Comparison of ENCODE assay signal across 8 cellular contexts in genomic region chr19:11798391-11799296, GRCh38. TPM values are rescaled to one million over a fixed set of nuclear protein-coding genes. Genes with fewer than 3 reads are reported as not detected.
DNase-seq lines count a peak whose midpoint lies in the region; ATAC-seq and TF ChIP-seq lines count a peak whose summit lies in the region.

Gene ZNF491 (plus strand): TSS chr19:11798523. CDS start chr19:11805954, 7,431 bp downstream.

- POLR2A ChIA-PET in Panc1 (lab: Charles Lee) = interaction anchor here (0.6 kb wide), 2 partner anchors 58 to 437 kb away, joined by 3 to 11 read pairs; no protein-coding TSS in a partner anchor
- POLR2A ChIA-PET in naive thymus-derived CD8-positive, alpha-beta T cell (lab: Charles Lee) = interaction anchor here (0.9 to 2.6 kb wide), 12 partner anchors 9 to 358 kb away, joined by 3 to 15 read pairs (median 5); partner anchors contain the start of genes ZNF433, ZNF439, ZNF440 and ZNF441

- peak within 1 kb of the TSS; percentile 63 for H3K27ac ChIP-seq in Panc1 (ENCODE audit: low read length)

- H3K9me3 Mint-ChIP-seq in activated T-helper 1 cell treated with anti-CD3 and anti-CD28 coated beads, Interleukin-12 subunit alpha, Interleukin-12 subunit beta, Interleukin-2, Interleukin-4 antibody, amounts not matched to agents 30 ng/mL and 10 ng/mL and 1 ng/mL, durations not matched to agents 14 hours and 24 hours and 36 hours = peaks cover 15% of the 10 kb centered on the region
- H3K9me3 Mint-ChIP-seq in naive thymus-derived CD8-positive, alpha-beta T cell = peaks cover 0 to 10% (median 8%) of the 10 kb centered on the region in 9 donors
- H3K9me3 Mint-ChIP-seq in stimulated activated effector memory CD8-positive, alpha-beta T cell treated with anti-CD3 and anti-CD28 coated beads, Interleukin-12 subunit alpha, Interleukin-12 subunit beta, amount 100 ng/mL, for 72 hours = peaks cover 4% of the 10 kb centered on the region

- no peaks in the 10 kb centered on the region for H3K36me3 Mint-ChIP-seq in activated T-helper 1 cell treated with anti-CD3 and anti-CD28 coated beads, Interleukin-12 subunit alpha, Interleukin-12 subunit beta, Interleukin-2, Interleukin-4 antibody, amounts not matched to agents 30 ng/mL and 10 ng/mL and 1 ng/mL, durations not matched to agents 14 hours and 24 hours and 36 hours (ENCODE audit: low read depth)
- H3K36me3 Mint-ChIP-seq in naive thymus-derived CD8-positive, alpha-beta T cell = peaks cover 3 to 10% (median 8%) of the 10 kb centered on the region in 3 donors
- H3K36me3 Mint-ChIP-seq in stimulated activated effector memory CD8-positive, alpha-beta T cell treated with anti-CD3 and anti-CD28 coated beads, Interleukin-12 subunit alpha, Interleukin-12 subunit beta, amount 100 ng/mL, for 72 hours = no peaks in the 10 kb centered on the region

- BruUV-seq in Panc1 (replicated peaks; lab: Mats Ljungman, UMichigan) = no TSS peak

- TF ChIP-seq CTCF in Panc1 (IDR thresholded peaks at IDR 0.05) (peak; percentile 53), fibroblast of mammary gland (conservative IDR thresholded peaks at IDR 0.05; ENCODE audit: control insufficient read depth, insufficient read depth, low read depth, low read length) (no peak)

- peaks cover 8% of the 10 kb centered on the region for H3K4me1 ChIP-seq in Panc1 (ENCODE audit: control insufficient read depth, insufficient read depth, low read length)

- H3K27me3 Mint-ChIP-seq in activated T-helper 1 cell treated with anti-CD3 and anti-CD28 coated beads, Interleukin-12 subunit alpha, Interleukin-12 subunit beta, Interleukin-2, Interleukin-4 antibody, amounts not matched to agents 30 ng/mL and 10 ng/mL and 1 ng/mL, durations not matched to agents 14 hours and 24 hours and 36 hours (ENCODE audit: insufficient read depth) = no peaks in the 10 kb centered on the region
- no peaks in the 10 kb centered on the region for H3K27me3 Mint-ChIP-seq in naive thymus-derived CD8-positive, alpha-beta T cell

- peaks cover 14% of the 10 kb centered on the region for H3K4me1 Mint-ChIP-seq in activated T-helper 1 cell treated with anti-CD3 and anti-CD28 coated beads, Interleukin-12 subunit alpha, Interleukin-12 subunit beta, Interleukin-2, Interleukin-4 antibody, amounts not matched to agents 30 ng/mL and 10 ng/mL and 1 ng/mL, durations not matched to agents 14 hours and 24 hours and 36 hours (ENCODE audit: low read depth)
- peaks cover 12 to 19% (median 16%) of the 10 kb centered on the region in 4 donors for H3K4me1 Mint-ChIP-seq in naive thymus-derived CD8-positive, alpha-beta T cell
- peaks cover 15% of the 10 kb centered on the region for H3K4me1 Mint-ChIP-seq in stimulated activated effector memory CD8-positive, alpha-beta T cell treated with anti-CD3 and anti-CD28 coated beads, Interleukin-12 subunit alpha, Interleukin-12 subunit beta, amount 100 ng/mL, for 72 hours

- no peaks in the 10 kb centered on the region for H3K36me3 ChIP-seq in Panc1 (ENCODE audit: control insufficient read depth, insufficient read depth, low read length)

- in situ Hi-C loops in Panc1 (cut with HindIII; ENCODE audit: low pct_unique_long_range_greater_than_20kb, low sequenced_read_pairs) = no loop called here

- intact Hi-C loops in Panc1 (cut with micrococcal nuclease; ENCODE audit: unreplicated experiment) = loop anchor here (5.0 kb wide), 1 partner anchor 189 kb away; no protein-coding TSS in a partner anchor
- intact Hi-C loops in activated T-helper 1 cell treated with anti-CD3 and anti-CD28 coated beads, Interleukin-12 subunit alpha, Interleukin-12 subunit beta, Interleukin-2, Interleukin-4 antibody, amounts not matched to agents 30 ng/mL and 10 ng/mL and 1 ng/mL, durations not matched to agents 14 hours and 24 hours and 36 hours (cut with micrococcal nuclease) = loop anchor here (1.0 to 5.0 kb wide), 3 partner anchors 16 to 359 kb away; partner anchors contain the start of genes ZNF440 and ZNF625

- H3K9me3 ChIP-seq in Panc1 (ENCODE audit: control insufficient read depth, insufficient read depth, low read depth, low read length) = peaks cover 4% of the 10 kb centered on the region; the same call in 1 of the 2 replicates

- peak within 1 kb of the TSS; percentile 78 for H3K4me3 Mint-ChIP-seq in activated T-helper 1 cell treated with anti-CD3 and anti-CD28 coated beads, Interleukin-12 subunit alpha, Interleukin-12 subunit beta, Interleukin-2, Interleukin-4 antibody, amounts not matched to agents 30 ng/mL and 10 ng/mL and 1 ng/mL, durations not matched to agents 14 hours and 24 hours and 36 hours
- H3K4me3 Mint-ChIP-seq in naive thymus-derived CD8-positive, alpha-beta T cell = peak within 1 kb of the TSS; percentile 90 to 96 (median 94)
- H3K4me3 Mint-ChIP-seq in stimulated activated effector memory CD8-positive, alpha-beta T cell treated with anti-CD3 and anti-CD28 coated beads, Interleukin-12 subunit alpha, Interleukin-12 subunit beta, amount 100 ng/mL, for 72 hours = peak within 1 kb of the TSS; percentile 74

- H3K27ac Mint-ChIP-seq in activated T-helper 1 cell treated with anti-CD3 and anti-CD28 coated beads, Interleukin-12 subunit alpha, Interleukin-12 subunit beta, Interleukin-2, Interleukin-4 antibody, amounts not matched to agents 30 ng/mL and 10 ng/mL and 1 ng/mL, durations not matched to agents 14 hours and 24 hours and 36 hours = no peak within 1 kb of the TSS
- peak within 1 kb of the TSS; percentile 66 to 95 (median 92) for H3K27ac Mint-ChIP-seq in naive thymus-derived CD8-positive, alpha-beta T cell
- no peak within 1 kb of the TSS for H3K27ac Mint-ChIP-seq in stimulated activated effector memory CD8-positive, alpha-beta T cell treated with anti-CD3 and anti-CD28 coated beads, Interleukin-12 subunit alpha, Interleukin-12 subunit beta, amount 100 ng/mL, for 72 hours

- H3K27me3 ChIP-seq in Panc1 (ENCODE audit: control insufficient read depth, insufficient read depth, low read length) = no peaks in the 10 kb centered on the region

- peak; percentile 92 for DNase-seq in COR-L47 (lab: John Stamatoyannopoulos, UW)
- peak; percentile 90 for DNase-seq in HuH-7.5 (ENCODE audit: low spot score)
- peak; percentile 42 for DNase-seq in Panc1 (ENCODE audit: low read depth, low spot score)
- DNase-seq in activated T-helper 1 cell treated with anti-CD3 and anti-CD28 coated beads, Interleukin-12 subunit alpha, Interleukin-12 subunit beta, Interleukin-2, Interleukin-4 antibody, amounts not matched to agents 30 ng/mL and 10 ng/mL and 1 ng/mL, durations not matched to agents 14 hours and 24 hours and 36 hours (ENCODE audit: low spot score) = peak; percentile 63
- DNase-seq in fibroblast of mammary gland (ENCODE audit: low read depth) = peak; percentile 83
- peak; percentile 69 to 90 (median 79) for DNase-seq in naive thymus-derived CD8-positive, alpha-beta T cell
- DNase-seq in stimulated activated effector memory CD8-positive, alpha-beta T cell treated with anti-CD3 and anti-CD28 coated beads, Interleukin-12 subunit alpha, Interleukin-12 subunit beta, amount 100 ng/mL, for 72 hours (ENCODE audit: low spot score in 2 of 2) = peak; percentile 37 to 88

- ATAC-seq in GM21360 (IDR thresholded peaks at IDR 0.05; ENCODE audit: unreplicated experiment) = peak; percentile 89
- peak; percentile 99 for ATAC-seq in Panc1
- ATAC-seq in naive thymus-derived CD8-positive, alpha-beta T cell = peak; percentile 97
- ATAC-seq in stimulated activated effector memory CD8-positive, alpha-beta T cell treated with anti-CD3 and anti-CD28 coated beads, Interleukin-12 subunit alpha, Interleukin-12 subunit beta, amount 100 ng/mL, for 72 hours = peak; percentile 99

- CTCF ChIA-PET in Panc1 (lab: Charles Lee) = interaction anchor here (0.6 to 2.6 kb wide), 9 partner anchors 11 to 567 kb away, joined by 4 to 17 read pairs (median 6); partner anchors contain the start of genes ZNF440, ZNF442 and ZNF878

- H3K4me3 ChIP-seq in Panc1 (ENCODE audit: low read depth in 2 of 2, low read length in 2 of 2) (peak within 1 kb of the TSS; percentile 69 to 75), fibroblast of mammary gland (ENCODE audit: control insufficient read depth, low read depth, low read length) (peak within 1 kb of the TSS; percentile 78)

RNA-seq across cellular contexts. Expression of gene ZNF491, which starts in this region (rescaled TPM):
- 0.98 TPM for total RNA-seq in Panc1 (2021; ENCODE audit: unreplicated experiment)
- polyA plus RNA-seq in Panc1 (2012; ENCODE audit: insufficient read length) = 0.51 TPM
- 0.54 and 0.56 TPM in 2 replicates for total RNA-seq in activated T-helper 1 cell treated with anti-CD3 and anti-CD28 coated beads, Interleukin-12 subunit alpha, Interleukin-12 subunit beta, Interleukin-2, Interleukin-4 antibody, amounts not matched to agents 30 ng/mL and 10 ng/mL and 1 ng/mL, durations not matched to agents 14 hours and 24 hours and 36 hours
- total RNA-seq in naive thymus-derived CD8-positive, alpha-beta T cell = 1 to 10 TPM; 5.0 to 5.9 TPM
- polyA plus RNA-seq in naive thymus-derived CD8-positive, alpha-beta T cell = under 1 TPM; 0.11 to 0.69 (median 0.16) TPM

Comparison
In these comparisons a context has a peak if more than half of its experiments do, and no peak if none do; other contexts are left out.
1. Peak in every context shown above with its lines: DNase-seq, ATAC-seq, H3K4me3 ChIP-seq and H3K27ac ChIP-seq.
2. Peak in DNase-seq, ATAC-seq, H3K4me3 ChIP-seq and H3K27ac ChIP-seq in Panc1; RNA of the gene not detected or under 1 TPM.
3. Peak in DNase-seq in activated T-helper 1 cell treated with anti-CD3 and anti-CD28 coated beads, Interleukin-12 subunit alpha, Interleukin-12 subunit beta, Interleukin-2, Interleukin-4 antibody, amounts not matched to agents 30 ng/mL and 10 ng/mL and 1 ng/mL, durations not matched to agents 14 hours and 24 hours and 36 hours; RNA of the gene not detected or under 1 TPM.
4. DNase-seq: peak in every context shown above with its lines; median percentile 92 in COR-L47; 90 in HuH-7.5; 83 in fibroblast of mammary gland; 79 in naive thymus-derived CD8-positive, alpha-beta T cell; 63 in activated T-helper 1 cell treated with anti-CD3 and anti-CD28 coated beads, Interleukin-12 subunit alpha, Interleukin-12 subunit beta, Interleukin-2, Interleukin-4 antibody, amounts not matched to agents 30 ng/mL and 10 ng/mL and 1 ng/mL, durations not matched to agents 14 hours and 24 hours and 36 hours; 62 in stimulated activated effector memory CD8-positive, alpha-beta T cell treated with anti-CD3 and anti-CD28 coated beads, Interleukin-12 subunit alpha, Interleukin-12 subunit beta, amount 100 ng/mL, for 72 hours; 42 in Panc1.
5. H3K27ac Mint-ChIP-seq: peak in naive thymus-derived CD8-positive, alpha-beta T cell (10 of 10); none in activated T-helper 1 cell treated with anti-CD3 and anti-CD28 coated beads, Interleukin-12 subunit alpha, Interleukin-12 subunit beta, Interleukin-2, Interleukin-4 antibody, amounts not matched to agents 30 ng/mL and 10 ng/mL and 1 ng/mL, durations not matched to agents 14 hours and 24 hours and 36 hours (single experiment) and stimulated activated effector memory CD8-positive, alpha-beta T cell treated with anti-CD3 and anti-CD28 coated beads, Interleukin-12 subunit alpha, Interleukin-12 subunit beta, amount 100 ng/mL, for 72 hours (single experiment).